Comparison of ENCODE assay signal across 18 cellular contexts in the genomic region with DNA sequence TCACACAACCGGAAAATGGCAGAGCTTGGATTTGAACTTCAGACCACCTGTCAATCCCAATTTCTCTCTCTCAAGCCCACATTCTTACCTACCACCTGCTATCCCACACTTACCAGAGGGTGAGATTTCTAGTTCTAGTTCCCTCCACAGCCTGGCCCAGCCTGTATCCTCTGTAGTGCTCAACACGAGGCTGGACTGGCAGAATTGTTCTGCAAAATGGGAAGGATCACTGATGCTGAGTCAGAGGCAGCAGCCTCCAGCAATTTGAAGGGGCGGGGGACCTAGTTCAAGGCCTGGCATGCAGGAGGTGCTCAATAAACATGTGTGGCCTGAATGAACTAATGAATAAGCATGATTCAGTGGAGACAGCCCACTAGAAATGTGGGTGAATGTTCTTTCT. TPM values are rescaled to one million over a fixed set of nuclear protein-coding genes. Genes with fewer than 3 reads are reported as not detected.
A peak's percentile ranks its signal among the peaks of the same experiment; 100 is the strongest.
DNase-seq lines count a peak whose midpoint lies in the region; ATAC-seq and TF ChIP-seq lines count a peak whose summit lies in the region.
"Had no signal": no experiment of that assay in that cellular context is flagged by ENCODE, and none has a peak within 500 bp of the region (broad histone marks: within the 10 kb centered on the region; RNA-seq: fewer than 3 reads in every experiment).

No MANE protein-coding gene starts in this region.

- TF ChIP-seq EP300 in transverse colon (IDR thresholded peaks at IDR 0.05; ENCODE audit: low read depth) = no peak

- H3K27me3 ChIP-seq in transverse colon = no peaks in the 10 kb centered on the region

- no peaks in the 10 kb centered on the region for H3K9me3 ChIP-seq in transverse colon
- H3K9me3 ChIP-seq: SJCRH30 had no signal

- H3K27ac Mint-ChIP-seq in activated CD4-positive, alpha-beta memory T cell treated with anti-CD3 and anti-CD28 coated beads for 36 hours = no peak overlapping the region
- H3K27ac Mint-ChIP-seq: CD4-positive, alpha-beta memory T cell; nephron; stimulated activated naive CD8-positive, alpha-beta T cell treated with anti-CD3 and anti-CD28 coated beads, Interleukin-15, Interleukin-2, amounts not matched to agents 100 ng/mL and 50 ng/mL, for 24 hours had no signal

- in situ Hi-C loops in transverse colon (cut with MboI; ENCODE audit: low pct_ligation_motif_present in 1 of 4, low pct_unique_long_range_greater_than_20kb in 1 of 4, low sequenced_read_pairs in 3 of 4) = no loop called here

- no peak overlapping the region for H3K4me3 Mint-ChIP-seq in activated CD4-positive, alpha-beta memory T cell treated with anti-CD3 and anti-CD28 coated beads for 36 hours
- H3K4me3 Mint-ChIP-seq: CD4-positive, alpha-beta memory T cell; nephron; stimulated activated naive CD8-positive, alpha-beta T cell treated with anti-CD3 and anti-CD28 coated beads, Interleukin-15, Interleukin-2, amounts not matched to agents 100 ng/mL and 50 ng/mL, for 24 hours had no signal

- TF ChIP-seq CTCF in HFF-Myc (IDR thresholded peaks at IDR 0.05; ENCODE audit: low read depth, low read length, missing control alignments) (no peak), transverse colon (IDR thresholded peaks at IDR 0.05) (no peak)

- POLR2A ChIA-PET in activated CD4-positive, alpha-beta memory T cell treated with anti-CD3 and anti-CD28 coated beads for 36 hours (lab: Charles Lee) = no interaction called here

- no peak for TF ChIP-seq POLR2A in transverse colon (IDR thresholded peaks at IDR 0.05)

- WGBS in transverse colon (ENCODE audit: low coverage in 1 of 2), 2 donors = 59 to 100% methylated on average over 1 to 3 of the region's 3 CpGs

- no peaks in the 10 kb centered on the region for H3K9me3 Mint-ChIP-seq in activated CD4-positive, alpha-beta memory T cell treated with anti-CD3 and anti-CD28 coated beads for 36 hours
- H3K9me3 Mint-ChIP-seq: CD4-positive, alpha-beta memory T cell; nephron; stimulated activated naive CD8-positive, alpha-beta T cell treated with anti-CD3 and anti-CD28 coated beads, Interleukin-15, Interleukin-2, amounts not matched to agents 100 ng/mL and 50 ng/mL, for 24 hours had no signal

- ATAC-seq in esophagus mucosa = peak; percentile 94
- ATAC-seq: sciatic nerve had no signal

- H3K4me1 Mint-ChIP-seq in activated CD4-positive, alpha-beta memory T cell treated with anti-CD3 and anti-CD28 coated beads for 36 hours (ENCODE audit: low read depth) = no peaks in the 10 kb centered on the region
- H3K4me1 Mint-ChIP-seq: CD4-positive, alpha-beta memory T cell; nephron had no signal

- CTCF ChIA-PET in activated CD4-positive, alpha-beta memory T cell treated with anti-CD3 and anti-CD28 coated beads for 36 hours (lab: Charles Lee) = no interaction called here

- peaks cover 0 to 6% (median 0%) of the 10 kb centered on the region in 4 donors for H3K36me3 ChIP-seq in transverse colon
- H3K36me3 ChIP-seq: SJCRH30 had no signal

- H3K27me3 Mint-ChIP-seq in activated CD4-positive, alpha-beta memory T cell treated with anti-CD3 and anti-CD28 coated beads for 36 hours = peaks cover 2% of the 10 kb centered on the region

- H3K4me3 ChIP-seq in HFF-Myc (replicated peaks; ENCODE audit: low read depth, low read length) (no peak overlapping the region), transverse colon (no peak overlapping the region)
- H3K4me3 ChIP-seq: lung, SJCRH30 had no signal

- no peaks in the 10 kb centered on the region for H3K36me3 Mint-ChIP-seq in activated CD4-positive, alpha-beta memory T cell treated with anti-CD3 and anti-CD28 coated beads for 36 hours
- H3K36me3 Mint-ChIP-seq: CD4-positive, alpha-beta memory T cell had no signal

- intact Hi-C loops in transverse colon (cut with DNase I; ENCODE audit: low total_unique reads) = no loop called here
- intact Hi-C loops in activated CD4-positive, alpha-beta memory T cell treated with anti-CD3 and anti-CD28 coated beads for 36 hours (cut with micrococcal nuclease) = no loop called here

- peak overlapping the region in 2 of 4 donors; percentile 8 to 31 for H3K27ac ChIP-seq in transverse colon
- H3K27ac ChIP-seq: SJCRH30 had no signal

- DNase-seq in HFF-Myc (ENCODE audit: extremely low read depth, low read depth) (peak; percentile 5), RPMI7951 (ENCODE audit: low read depth) (peak; percentile 66), transverse colon (peak; percentile 57), DMS 273 (lab: John Stamatoyannopoulos, UW; ENCODE audit: unreplicated experiment) (no peak)
- no peak for DNase-seq in activated CD4-positive, CD25-positive, alpha-beta regulatory T cell treated with anti-CD3 and anti-CD28 coated beads, Interleukin-2, amount 50 U/mL, for 72 hours
- no peak for DNase-seq in activated CD4-positive, alpha-beta memory T cell treated with anti-CD3 and anti-CD28 coated beads for 36 hours
- DNase-seq: activated gamma-delta T cell treated with Interleukin-2 at 50 U/mL for 16 hours; CD4-positive, alpha-beta memory T cell; GF-D8; H7; NCI-H1105; NCI-H774; SJCRH30 had no signal

- H3K4me1 ChIP-seq in transverse colon = no peaks in the 10 kb centered on the region
- H3K4me1 ChIP-seq: SJCRH30 had no signal

RNA-seq across cellular contexts. Expression of gene TTPAL, which starts 53.6 kb away (rescaled TPM):
- 8.5 TPM in 2 replicates for total RNA-seq in RPMI7951 (2014; rRNA removed; shearing (Covaris generic))
- total RNA-seq in esophagus mucosa (19.4 TPM), transverse colon (10 to 100 TPM in 2 of 4 donors, 1 to 10 TPM in 2; 6.8 to 20.9 (median 9.2) TPM)
- total RNA-seq in activated CD4-positive, alpha-beta memory T cell treated with anti-CD3 and anti-CD28 coated beads for 36 hours = 10 to 100 TPM; 18.1 to 18.6 TPM

Comparison
In these comparisons a context has a peak if more than half of its experiments do, and no peak if none do; other contexts are left out.
1. DNase-seq: peak in HFF-Myc (single experiment), RPMI7951 (single experiment) and transverse colon (single experiment); none in activated CD4-positive, CD25-positive, alpha-beta regulatory T cell treated with anti-CD3 and anti-CD28 coated beads, Interleukin-2, amount 50 U/mL, for 72 hours (single experiment), DMS 273 (single experiment) and activated CD4-positive, alpha-beta memory T cell treated with anti-CD3 and anti-CD28 coated beads for 36 hours (single experiment).